ENCODE assay signal across 24 cellular contexts in genomic region chr17:62094175-62094574, GRCh38. TPM values are rescaled to one million over a fixed set of nuclear protein-coding genes. Genes with fewer than 3 reads are reported as not detected.
DNase-seq lines count a peak whose midpoint lies in the region; ATAC-seq and TF ChIP-seq lines count a peak whose summit lies in the region.
"Had no signal": no experiment of that assay in that cellular context is flagged by ENCODE, and none has a peak within 500 bp of the region (broad histone marks: within the 10 kb centered on the region; RNA-seq: fewer than 3 reads in every experiment).

No MANE protein-coding gene starts in this region.

- H3K27me3 ChIP-seq in RWPE2 (ENCODE audit: insufficient read depth, poor library complexity, severe bottlenecking) (no peaks in the 10 kb centered on the region), MG63 (no peaks in the 10 kb centered on the region; the same call in 1 of the 2 replicates)
- H3K27me3 ChIP-seq: pancreas, vagina had no signal

- ATAC-seq in RWPE2 (ENCODE audit: low read depth) (no peak), GM19455 (IDR thresholded peaks at IDR 0.05; ENCODE audit: unreplicated experiment) (no peak), Right ventricle myocardium inferior (no peak)
- ATAC-seq: effector memory CD8-positive, alpha-beta T cell; naive thymus-derived CD8-positive, alpha-beta T cell; sciatic nerve had no signal

- DNase-seq in GM12865 (ENCODE audit: low read depth) (peak; percentile 25), RWPE2 (ENCODE audit: low spot score) (no peak), epithelial cell of proximal tubule (ENCODE audit: low read depth) (no peak), progenitor cell of endocrine pancreas (ENCODE audit: low spot score, unreplicated experiment) (no peak), HCEC 1CT (no peak), Right ventricle myocardium inferior (ENCODE audit: missing footprints) (no peak), MG63 (no peak)
- DNase-seq: activated CD4-positive, alpha-beta T cell treated with anti-CD3 and anti-CD28 coated beads for 4 hours; CD4-positive, alpha-beta memory T cell; effector memory CD8-positive, alpha-beta T cell; glutamatergic neuron; Karpas-422; left cardiac atrium; naive thymus-derived CD8-positive, alpha-beta T cell; NCI-H1092; NCI-H2029 treated with DMSO at 0.1 percent for 48 hours; NCI-H774; pancreas; SIG-M5 had no signal

- peak overlapping the region; percentile 57 for H3K27ac ChIP-seq in RWPE2 (ENCODE audit: poor library complexity, severe bottlenecking)
- H3K27ac ChIP-seq: pancreas, vagina had no signal

- H3K27ac Mint-ChIP-seq in progenitor cell of endocrine pancreas = peak overlapping the region; percentile 19
- H3K27ac Mint-ChIP-seq: activated naive CD8-positive, alpha-beta T cell; CD4-positive, alpha-beta memory T cell; effector memory CD8-positive, alpha-beta T cell; mesothelial cell of epicardium; naive thymus-derived CD8-positive, alpha-beta T cell had no signal

- TF ChIP-seq CTCF in GM12865 (IDR thresholded peaks at IDR 0.05; ENCODE audit: insufficient read depth, low read depth, low read length, missing control alignments) (no peak), RWPE2 (IDR thresholded peaks at IDR 0.05; ENCODE audit: poor library complexity, severe bottlenecking) (no peak), epithelial cell of proximal tubule (conservative IDR thresholded peaks at IDR 0.05; ENCODE audit: low read depth, low read length) (no peak), progenitor cell of endocrine pancreas (IDR thresholded peaks at IDR 0.05; ENCODE audit: unreplicated experiment) (no peak)

- intact Hi-C loops in Right ventricle myocardium inferior (cut with DNase I) = no loop called here

- H3K4me1 Mint-ChIP-seq in progenitor cell of endocrine pancreas (ENCODE audit: low read depth) = peaks cover 38% of the 10 kb centered on the region
- H3K4me1 Mint-ChIP-seq: mesothelial cell of epicardium had no signal

- H3K4me3 ChIP-seq in GM12865 (ENCODE audit: low read depth, low read length) (no peak overlapping the region; the same call in 1 of the 2 replicates), RWPE2 (ENCODE audit: severe bottlenecking) (no peak overlapping the region), epithelial cell of proximal tubule (ENCODE audit: low read depth, low read length) (peak overlapping the region; percentile 15), MG63 (no peak overlapping the region)
- H3K4me3 ChIP-seq: pancreas, vagina had no signal

- H3K36me3 Mint-ChIP-seq in progenitor cell of endocrine pancreas (ENCODE audit: insufficient read depth) = no peaks in the 10 kb centered on the region
- H3K36me3 Mint-ChIP-seq: activated naive CD8-positive, alpha-beta T cell; CD4-positive, alpha-beta memory T cell; mesothelial cell of epicardium; naive thymus-derived CD8-positive, alpha-beta T cell had no signal

- no peak overlapping the region for H3K4me3 Mint-ChIP-seq in progenitor cell of endocrine pancreas (ENCODE audit: low read depth)
- H3K4me3 Mint-ChIP-seq: activated naive CD8-positive, alpha-beta T cell; CD4-positive, alpha-beta memory T cell; effector memory CD8-positive, alpha-beta T cell; mesothelial cell of epicardium; naive thymus-derived CD8-positive, alpha-beta T cell had no signal

- H3K9me3 ChIP-seq in RWPE2 (ENCODE audit: severe bottlenecking) (no peaks in the 10 kb centered on the region), MG63 (no peaks in the 10 kb centered on the region)
- H3K9me3 ChIP-seq: pancreas, vagina had no signal

- H3K36me3 ChIP-seq in RWPE2 (ENCODE audit: low read depth) (no peaks in the 10 kb centered on the region), MG63 (no peaks in the 10 kb centered on the region)
- H3K36me3 ChIP-seq: pancreas, vagina had no signal

- H3K27me3 Mint-ChIP-seq in progenitor cell of endocrine pancreas = no peaks in the 10 kb centered on the region
- H3K27me3 Mint-ChIP-seq: CD4-positive, alpha-beta memory T cell; effector memory CD8-positive, alpha-beta T cell had no signal

- H3K4me1 ChIP-seq in RWPE2 (ENCODE audit: insufficient read depth, poor library complexity, severe bottlenecking) = peaks cover 17% of the 10 kb centered on the region

- H3K9me3 Mint-ChIP-seq in progenitor cell of endocrine pancreas (ENCODE audit: low read depth) = no peaks in the 10 kb centered on the region
- H3K9me3 Mint-ChIP-seq: CD4-positive, alpha-beta memory T cell; effector memory CD8-positive, alpha-beta T cell; mesothelial cell of epicardium; naive thymus-derived CD8-positive, alpha-beta T cell had no signal

RNA-seq across cellular contexts. Expression of gene MED13, which starts 29.1 kb away (rescaled TPM):
- total RNA-seq in epithelial cell of proximal tubule (19.8 and 21.1 TPM in 2 replicates), progenitor cell of endocrine pancreas (68.8 and 83.7 TPM in 2 replicates), Right ventricle myocardium inferior (28.3 TPM)
- total RNA-seq in MG63 (2014; rRNA removed; shearing (Covaris generic); ENCODE audit: low replicate concordance) = 13.8 and 21.3 TPM in 2 replicates
